In the genomic region with DNA sequence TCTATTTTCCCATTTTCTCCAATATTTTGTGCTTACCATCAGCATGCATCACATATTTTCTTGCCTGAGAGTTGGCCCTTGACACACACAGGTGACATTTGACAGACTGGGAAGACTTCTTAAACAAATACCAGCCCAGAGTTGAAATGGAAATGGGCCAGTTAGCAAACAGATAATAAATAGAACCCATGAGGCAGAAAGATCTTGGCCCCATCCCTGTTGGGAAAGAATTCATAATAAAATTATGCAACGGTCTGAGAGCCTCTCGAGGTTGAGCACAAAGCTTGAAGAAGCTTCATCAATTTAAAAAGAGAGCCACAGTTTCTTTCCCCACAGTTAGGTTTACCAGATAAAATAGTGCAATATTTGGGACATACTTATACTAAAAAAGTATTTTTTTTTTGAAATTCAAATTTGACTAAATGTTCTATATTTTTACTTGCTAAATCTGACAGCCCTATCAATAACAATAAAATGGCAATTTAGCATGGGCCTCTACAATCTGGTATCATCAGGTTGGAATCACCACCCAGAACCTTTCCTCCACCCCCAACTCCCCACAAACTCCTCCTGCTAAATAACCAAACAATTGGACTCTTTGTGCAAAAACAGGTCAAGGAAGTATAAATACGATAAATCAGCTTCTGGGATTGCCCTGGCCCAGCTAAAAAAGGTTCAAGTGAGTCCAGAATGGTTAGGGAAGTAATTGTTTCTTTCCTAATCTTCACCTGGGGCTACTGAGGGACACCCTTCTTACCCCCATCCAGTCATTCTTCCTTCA, we compare ENCODE assay signal across 26 cellular contexts.
DNase-seq lines count a peak whose midpoint lies in the region; ATAC-seq, FAIRE-seq and TF ChIP-seq lines count a peak whose summit lies in the region.
"Had no signal": no experiment of that assay in that cellular context is flagged by ENCODE, and none has a peak within 500 bp of the region (broad histone marks: within the 10 kb centered on the region; RNA-seq: fewer than 3 reads in every experiment).

No MANE protein-coding gene starts in this region.

- no peak for ATAC-seq in CD8-positive, alpha-beta T cell
- ATAC-seq: activated CD8-positive, alpha-beta T cell treated with anti-CD3 and anti-CD28 coated beads for 36 hours had no signal

- CTCF ChIA-PET in CD8-positive, alpha-beta T cell (lab: Charles Lee), result interaction anchor here (1.4 kb wide), 1 partner anchor 18 kb away, joined by 4 read pairs; no protein-coding TSS in a partner anchor

- no peak for FAIRE-seq in small intestine (lab: Jason Lieb, UNC)
- FAIRE-seq: endothelial cell of umbilical vein, GM19239, islet of Langerhans had no signal

- H3K27me3 ChIP-seq in esophagus muscularis mucosa, result no peaks in the 10 kb centered on the region
- H3K27me3 ChIP-seq in small intestine (ENCODE audit: control insufficient read depth in 2 of 2, insufficient read depth in 2 of 2, low read length in 2 of 2), result no peaks in the 10 kb centered on the region
- H3K27me3 ChIP-seq in CD8-positive, alpha-beta T cell (ENCODE audit: insufficient read depth, low read length), result no peaks in the 10 kb centered on the region
- H3K27me3 ChIP-seq: uterus had no signal

- H3K4me1 ChIP-seq in esophagus muscularis mucosa, result peaks cover 0 to 20% (median 16%) of the 10 kb centered on the region in 4 donors
- H3K4me1 ChIP-seq in small intestine (ENCODE audit: control insufficient read depth in 2 of 2, insufficient read depth in 1 of 2, low read depth in 1 of 2, low read length in 1 of 2), result peaks cover 0 to 6% of the 10 kb centered on the region in 2 donors
- no peaks in the 10 kb centered on the region for H3K4me1 ChIP-seq in CD8-positive, alpha-beta T cell (ENCODE audit: insufficient read depth, low read length)

- no peak overlapping the region for H3K4me3 ChIP-seq in esophagus muscularis mucosa
- H3K4me3 ChIP-seq in small intestine (ENCODE audit: low read depth in 1 of 2, low read length in 2 of 2), result no peak overlapping the region
- H3K4me3 ChIP-seq in CD8-positive, alpha-beta T cell (ENCODE audit: low read depth, low read length), result no peak overlapping the region
- H3K4me3 ChIP-seq: GM23248, uterus had no signal

- H3K9me3 Mint-ChIP-seq in CD8-positive, alpha-beta T cell, result no peaks in the 10 kb centered on the region
- H3K9me3 Mint-ChIP-seq: activated CD8-positive, alpha-beta T cell treated with anti-CD3 and anti-CD28 coated beads for 36 hours had no signal

- no peak overlapping the region for H3K4me3 Mint-ChIP-seq in CD8-positive, alpha-beta T cell
- H3K4me3 Mint-ChIP-seq: activated CD8-positive, alpha-beta T cell treated with anti-CD3 and anti-CD28 coated beads for 36 hours; CD14-positive monocyte; IgD-negative memory B cell had no signal

- intact Hi-C loops in esophagus muscularis mucosa (cut with DNase I), result no loop called here
- intact Hi-C loops in CD8-positive, alpha-beta T cell (cut with DNase I, micrococcal nuclease), result no loop called here

- H3K36me3 ChIP-seq in esophagus muscularis mucosa (no peaks in the 10 kb centered on the region), small intestine (ENCODE audit: control insufficient read depth in 2 of 2, insufficient read depth in 2 of 2, low read length in 2 of 2) (no peaks in the 10 kb centered on the region)
- H3K36me3 ChIP-seq in CD8-positive, alpha-beta T cell (ENCODE audit: insufficient read depth, low read length), result no peaks in the 10 kb centered on the region
- H3K36me3 ChIP-seq: uterus had no signal

- 40% methylated on average over 3 of the region's 3 CpGs for WGBS in esophagus muscularis mucosa
- WGBS in small intestine, 3 donors, result 29 to 59% (median 41%) methylated on average over 3 of the region's 3 CpGs

- H3K27ac ChIP-seq in esophagus muscularis mucosa (replicated peaks in 1 of 4) (no peak overlapping the region), small intestine (ENCODE audit: low read depth in 1 of 2, low read length in 1 of 2) (no peak overlapping the region)
- no peak overlapping the region for H3K27ac ChIP-seq in CD8-positive, alpha-beta T cell (ENCODE audit: low read depth, low read length)
- H3K27ac ChIP-seq: GM23248, HL-60, uterus had no signal

- H3K27ac Mint-ChIP-seq in CD8-positive, alpha-beta T cell, result no peak overlapping the region
- H3K27ac Mint-ChIP-seq: activated CD8-positive, alpha-beta T cell treated with anti-CD3 and anti-CD28 coated beads for 36 hours; CD14-positive monocyte had no signal

- no peaks in the 10 kb centered on the region for H3K4me1 Mint-ChIP-seq in CD8-positive, alpha-beta T cell (ENCODE audit: low read depth)

- no peak for TF ChIP-seq EP300 in esophagus muscularis mucosa (IDR thresholded peaks at IDR 0.05)

- H3K27me3 Mint-ChIP-seq in CD8-positive, alpha-beta T cell (ENCODE audit: low read depth), result peaks cover 5% of the 10 kb centered on the region

- H3K9me3 ChIP-seq in esophagus muscularis mucosa, result no peaks in the 10 kb centered on the region
- no peaks in the 10 kb centered on the region for H3K9me3 ChIP-seq in small intestine (ENCODE audit: control insufficient read depth, low read depth)
- H3K9me3 ChIP-seq in CD8-positive, alpha-beta T cell (ENCODE audit: low read length), result no peaks in the 10 kb centered on the region
- H3K9me3 ChIP-seq: uterus had no signal

- no peak for TF ChIP-seq CTCF in esophagus muscularis mucosa (IDR thresholded peaks at IDR 0.05)
- no peak for TF ChIP-seq CTCF in CD8-positive, alpha-beta T cell (IDR thresholded peaks at IDR 0.05)

- DNase-seq in NCI-H2196 (lab: John Stamatoyannopoulos, UW; ENCODE audit: unreplicated experiment) (peak; percentile 21), NCI-H2196 treated with DMSO at 0.1 percent for 48 hours (lab: John Stamatoyannopoulos, UW; ENCODE audit: unreplicated experiment) (no peak), NCI-H1092 treated with DMSO at 0.1 percent for 48 hours (lab: John Stamatoyannopoulos, UW) (peak; percentile 66), esophagus muscularis mucosa (ENCODE audit: extremely low spot score) (peak; percentile 34), small intestine (peak; percentile 23), AG08395 (ENCODE audit: low spot score) (no peak), NCI-H2081 treated with DMSO at 0.1 percent for 48 hours (lab: John Stamatoyannopoulos, UW) (no peak)
- DNase-seq in CD8-positive, alpha-beta T cell, result no peak
- DNase-seq: activated CD8-positive, alpha-beta T cell treated with anti-CD3 and anti-CD28 coated beads for 36 hours; activated naive CD4-positive, alpha-beta T cell treated with Interleukin-2 at 50 U/mL for 16 hours; caudate nucleus; dermis blood vessel endothelial cell; foreskin fibroblast; GM23248; hippocampal formation; NCI-H2171 treated with DMSO at 0.1 percent for 48 hours; NK-92 treated with Interleukin-12 subunit alpha and Interleukin-12 subunit beta, amount 100 ng/mL, for 24 hours; stimulated activated CD8-positive, alpha-beta memory T cell treated with anti-CD3 and anti-CD28 coated beads, Interleukin-4, amount 100 ng/mL, for 48 hours; T-helper 9 cell; uterus had no signal

- H3K36me3 Mint-ChIP-seq in CD8-positive, alpha-beta T cell, result no peaks in the 10 kb centered on the region
- H3K36me3 Mint-ChIP-seq: IgD-negative memory B cell had no signal

- POLR2A ChIA-PET in CD8-positive, alpha-beta T cell (lab: Charles Lee), result no interaction called here

- no peak for TF ChIP-seq POLR2A in esophagus muscularis mucosa (IDR thresholded peaks at IDR 0.05; ENCODE audit: low read depth)

Comparison
In these comparisons a context has a peak if more than half of its experiments do, and no peak if none do; other contexts are left out.
1. DNase-seq: peak in NCI-H2196 (single experiment), NCI-H1092 treated with DMSO at 0.1 percent for 48 hours (single experiment), esophagus muscularis mucosa (single experiment) and small intestine (single experiment); none in NCI-H2196 treated with DMSO at 0.1 percent for 48 hours (single experiment), CD8-positive, alpha-beta T cell (0 of 7), AG08395 (single experiment) and NCI-H2081 treated with DMSO at 0.1 percent for 48 hours (single experiment).